In genomic region chr1:6082430-6082971, GRCh38 we compare ENCODE assay signal across 1 cellular context.
TF ChIP-seq lines count a peak whose summit lies in the region.

No MANE protein-coding gene starts in this region.

TF ChIP-seq in GM23338, 12 proteins besides CTCF, POLR2A, EP300 and RAD21 (continued from another document):
- TF ChIP-seq ZNF462 (CRISPR knock-in tag; IDR thresholded peaks at IDR 0.05) (no peak), STAT1 (IDR thresholded peaks at IDR 0.05; ENCODE audit: unreplicated experiment) (no peak)
